1 cellular context compared by ENCODE assay signal in genomic region chr2:20179755-20180594, GRCh38.
TF ChIP-seq lines count a peak whose summit lies in the region.

No MANE protein-coding gene starts in this region.

TF ChIP-seq in K562, 482 proteins besides CTCF, POLR2A, EP300 and RAD21:
- 0 out of 2 replicates have a peak, but pooled peaks have one; percentile 15 for TF ChIP-seq PBX2 (CRISPR knock-in tag; IDR thresholded peaks at IDR 0.05; ENCODE audit: low read depth)
- TF ChIP-seq PBX2 (tag; conservative IDR thresholded peaks at IDR 0.05; ENCODE audit: low read depth), result peak; percentile 29; the same call in 1 of the 2 replicates
- TF ChIP-seq, protein P1, sequence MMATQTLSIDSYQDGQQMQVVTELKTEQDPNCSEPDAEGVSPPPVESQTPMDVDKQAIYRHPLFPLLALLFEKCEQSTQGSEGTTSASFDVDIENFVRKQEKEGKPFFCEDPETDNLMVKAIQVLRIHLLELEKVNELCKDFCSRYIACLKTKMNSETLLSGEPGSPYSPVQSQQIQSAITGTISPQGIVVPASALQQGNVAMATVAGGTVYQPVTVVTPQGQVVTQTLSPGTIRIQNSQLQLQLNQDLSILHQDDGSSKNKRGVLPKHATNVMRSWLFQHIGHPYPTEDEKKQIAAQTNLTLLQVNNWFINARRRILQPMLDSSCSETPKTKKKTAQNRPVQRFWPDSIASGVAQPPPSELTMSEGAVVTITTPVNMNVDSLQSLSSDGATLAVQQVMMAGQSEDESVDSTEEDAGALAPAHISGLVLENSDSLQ (IDR thresholded peaks at IDR 0.05), result peak; percentile 78
- TF ChIP-seq E4F1 (CRISPR knock-in tag; IDR thresholded peaks at IDR 0.05; ENCODE audit: borderline replicate concordance), result no peak
